ENCODE assay signal across 27 cellular contexts in genomic region chr5:42604171-42604711, GRCh38.
"Had no signal": no experiment of that assay in that cellular context is flagged by ENCODE, and none has a peak within 500 bp of the region (broad histone marks: within the 10 kb centered on the region; RNA-seq: fewer than 3 reads in every experiment).

No MANE protein-coding gene starts in this region.

- H3K27me3 ChIP-seq: colonic mucosa, hepatocyte, thyroid gland, upper lobe of left lung had no signal

- H3K9me3 Mint-ChIP-seq: dendritic cell treated with granulocyte-macrophage colony-stimulating factor and Interleukin-4, amounts not matched to agents 40 ng/mL and 50 ng/mL, for 4 days; natural killer cell treated with Interleukin-12 subunit alpha and Interleukin-12 subunit beta and Interleukin-15 and Interleukin-18, amount 100 ng/mL, for 72 hours; neural crest cell; stimulated activated naive CD8-positive, alpha-beta T cell treated with anti-CD3 and anti-CD28 coated beads, Interleukin-15, amount 100 ng/mL, for 72 hours had no signal

- H3K4me1 ChIP-seq: colonic mucosa, prostate gland, upper lobe of left lung had no signal

- H3K9ac ChIP-seq: parathyroid adenoma had no signal

- H3K27ac Mint-ChIP-seq: dendritic cell treated with granulocyte-macrophage colony-stimulating factor and Interleukin-4, amounts not matched to agents 40 ng/mL and 50 ng/mL, for 4 days; memory B cell; natural killer cell treated with Interleukin-12 subunit alpha and Interleukin-12 subunit beta and Interleukin-15 and Interleukin-18, amount 100 ng/mL, for 72 hours; stimulated activated naive CD8-positive, alpha-beta T cell treated with anti-CD3 and anti-CD28 coated beads, Interleukin-15, amount 100 ng/mL, for 72 hours had no signal

- ATAC-seq: left lobe of liver; mucosa of descending colon; natural killer cell treated with Interleukin-12 subunit alpha and Interleukin-12 subunit beta and Interleukin-15 and Interleukin-18, amount 100 ng/mL, for 72 hours; right cardiac atrium; stimulated activated naive CD8-positive, alpha-beta T cell treated with anti-CD3 and anti-CD28 coated beads, Interleukin-15, amount 100 ng/mL, for 72 hours had no signal

- H3K36me3 Mint-ChIP-seq: memory B cell; natural killer cell treated with Interleukin-12 subunit alpha and Interleukin-12 subunit beta and Interleukin-15 and Interleukin-18, amount 100 ng/mL, for 72 hours had no signal

- H3K4me1 Mint-ChIP-seq: central memory CD8-positive, alpha-beta T cell; memory B cell; neural crest cell; stimulated activated naive CD8-positive, alpha-beta T cell treated with anti-CD3 and anti-CD28 coated beads, Interleukin-15, amount 100 ng/mL, for 72 hours had no signal

- H3K27me3 Mint-ChIP-seq: dendritic cell treated with granulocyte-macrophage colony-stimulating factor and Interleukin-4, amounts not matched to agents 40 ng/mL and 50 ng/mL, for 4 days had no signal

- H3K9me3 ChIP-seq: colonic mucosa, mucosa of descending colon, prostate gland, thyroid gland, upper lobe of left lung had no signal

- H3K4me2 ChIP-seq: hepatocyte had no signal

- H3K36me3 ChIP-seq: colonic mucosa, prostate gland, thyroid gland, upper lobe of left lung had no signal

- H3K27ac ChIP-seq: colonic mucosa, hepatocyte, parathyroid adenoma, prostate gland, thyroid gland, upper lobe of left lung had no signal

- DNase-seq: colonic mucosa; effector memory CD4-positive, alpha-beta T cell; erythroblast; head of caudate nucleus; kidney; mucosa of descending colon; naive B cell; right cardiac atrium; small intestine; stimulated activated CD4-positive, alpha-beta T cell treated with anti-CD3 and anti-CD28 coated beads, Interleukin-12 subunit alpha, Interleukin-12 subunit beta, amount 100 ng/mL, for 4 hours; stimulated activated CD4-positive, alpha-beta T cell treated with anti-CD3 and anti-CD28 coated beads, Interleukin-1b, Interleukin-23, amount 100 ng/mL, for 48 hours; stimulated activated CD4-positive, alpha-beta T cell treated with anti-CD3 and anti-CD28 coated beads, Interleukin-4, amount 100 ng/mL, for 1 hour; stimulated activated CD8-positive, alpha-beta memory T cell treated with anti-CD3 and anti-CD28 coated beads, Interleukin-4, amount 100 ng/mL, for 48 hours; stimulated activated naive CD4-positive, alpha-beta T cell; stimulated activated naive CD8-positive, alpha-beta T cell treated with anti-CD3 and anti-CD28 coated beads, Interleukin-15, amount 100 ng/mL, for 72 hours; thyroid gland; upper lobe of left lung had no signal

- H3K4me3 ChIP-seq: colonic mucosa, hepatocyte, lung, mucosa of descending colon, prostate gland, thyroid gland, upper lobe of left lung had no signal

- H2AFZ ChIP-seq: hepatocyte, parathyroid adenoma had no signal

- H3K4me3 Mint-ChIP-seq: central memory CD8-positive, alpha-beta T cell; dendritic cell treated with granulocyte-macrophage colony-stimulating factor and Interleukin-4, amounts not matched to agents 40 ng/mL and 50 ng/mL, for 4 days; memory B cell; naive B cell; natural killer cell treated with Interleukin-12 subunit alpha and Interleukin-12 subunit beta and Interleukin-15 and Interleukin-18, amount 100 ng/mL, for 72 hours; neural crest cell; stimulated activated naive CD8-positive, alpha-beta T cell treated with anti-CD3 and anti-CD28 coated beads, Interleukin-15, amount 100 ng/mL, for 72 hours had no signal
